In genomic region chr12:49131051-49131972, GRCh38 we compare ENCODE assay signal across 8 cellular contexts. TPM values are rescaled to one million over a fixed set of nuclear protein-coding genes. Genes with fewer than 3 reads are reported as not detected.
A peak's percentile ranks its signal among the peaks of the same experiment; 100 is the strongest.
DNase-seq lines count a peak whose midpoint lies in the region; ATAC-seq and TF ChIP-seq lines count a peak whose summit lies in the region.

TSS of gene TUBA1B (minus strand) at chr12:49131395. CDS start at chr12:49131300, 95 bp downstream.

- H3K9me3 ChIP-seq in body of pancreas (no peaks in the 10 kb centered on the region), gastrocnemius medialis (no peaks in the 10 kb centered on the region)

- peak; percentile 33 for ATAC-seq in HG03060 (IDR thresholded peaks at IDR 0.05; ENCODE audit: low read depth, unreplicated experiment)
- peak; percentile 89 for ATAC-seq in body of pancreas
- peak; percentile 78 to 83 for ATAC-seq in gastrocnemius medialis

- in situ Hi-C loops in gastrocnemius medialis (cut with MboI; ENCODE audit: low sequenced_read_pairs in 4 of 4) = no loop called here

- 0% methylated on average over 17 to 80 of the region's 82 CpGs for WGBS in body of pancreas, 2 donors

- H3K36me3 ChIP-seq in body of pancreas (replicated peaks in 1 of 2; ENCODE audit: insufficient read depth in 1 of 2, low read depth in 2 of 2) = peaks cover 7 to 11% of the 10 kb centered on the region in 2 donors
- peaks cover 0 to 27% of the 10 kb centered on the region in 2 donors for H3K36me3 ChIP-seq in gastrocnemius medialis

- H3K4me3 ChIP-seq in body of pancreas = peak within 1 kb of the TSS; percentile 60 to 96
- peak within 1 kb of the TSS; percentile 82 to 100 (median 96) for H3K4me3 ChIP-seq in gastrocnemius medialis

- no peak for TF ChIP-seq CTCF in 22Rv1 (IDR thresholded peaks at IDR 0.05)
- peak in 3 of 7 experiments; percentile 6 to 11 (median 8) for TF ChIP-seq CTCF in body of pancreas (IDR thresholded peaks at IDR 0.05)
- no peak for TF ChIP-seq CTCF in gastrocnemius medialis (IDR thresholded peaks at IDR 0.05 in 4 of 5, conservative IDR thresholded peaks at IDR 0.05 in 1 of 5)

- H3K27me3 ChIP-seq in body of pancreas (no peaks in the 10 kb centered on the region), gastrocnemius medialis (no peaks in the 10 kb centered on the region)

- H3K27ac ChIP-seq in 22Rv1 = peak within 1 kb of the TSS; percentile 100
- H3K27ac ChIP-seq in body of pancreas = peak within 1 kb of the TSS; percentile 91 to 99 (median 95)
- H3K27ac ChIP-seq in gastrocnemius medialis = peak within 1 kb of the TSS; percentile 99 to 100 (median 100)

- intact Hi-C loops in body of pancreas (cut with DNase I) = no loop called here
- intact Hi-C loops in gastrocnemius medialis (cut with DNase I; ENCODE audit: low total_unique reads) = loop anchor here (1.0 to 2.0 kb wide), 3 partner anchors 63 to 103 kb away; partner anchors contain the start of genes KMT2D and RHEBL1

- DNase-seq in NCI-H2107 treated with DMSO at 0.1 percent for 48 hours (lab: John Stamatoyannopoulos, UW; ENCODE audit: unreplicated experiment) (peak; percentile 83), UCSD-AML1 (lab: John Stamatoyannopoulos, UW; ENCODE audit: unreplicated experiment) (peak; percentile 94), body of pancreas (peak; percentile 92 to 94 (median 92)), iPS DF 19.7 (ENCODE audit: low read depth, low spot score) (peak; percentile 45), gastrocnemius medialis (peak; percentile 83)

- peaks cover 31% of the 10 kb centered on the region for H3K4me1 ChIP-seq in body of pancreas
- peaks cover 25 to 30% of the 10 kb centered on the region in 2 donors for H3K4me1 ChIP-seq in gastrocnemius medialis

- TF ChIP-seq POLR2A in GM18526 (IDR thresholded peaks at IDR 0.05; ENCODE audit: extremely low read depth, insufficient read length) (peak; percentile 99), body of pancreas (IDR thresholded peaks at IDR 0.05) (peak; percentile 90 to 98 (median 98)), gastrocnemius medialis (IDR thresholded peaks at IDR 0.05) (peak; percentile 88 to 97)

RNA-seq across cellular contexts. Expression of gene TUBA1B, which starts in this region (rescaled TPM):
- total RNA-seq in body of pancreas = 100 to 1,000 TPM; 121 to 165 TPM
- total RNA-seq in gastrocnemius medialis = 1,000 to 10,000 TPM in 1 of 4 donors, 100 to 1,000 TPM in 3; 124 to 1,632 (median 402) TPM

Comparison
In these comparisons a context has a peak if more than half of its experiments do, and no peak if none do; other contexts are left out.
1. Peak in every context shown above with its lines: DNase-seq, ATAC-seq, H3K4me3 ChIP-seq and H3K27ac ChIP-seq.
2. ATAC-seq: peak in every context shown above with its lines; median percentile 89 in body of pancreas; 80 in gastrocnemius medialis; 33 in HG03060.